ENCODE assay signal across 15 cellular contexts in genomic region chr1:92944901-92945747, GRCh38. TPM values are rescaled to one million over a fixed set of nuclear protein-coding genes. Genes with fewer than 3 reads are reported as not detected.
DNase-seq lines count a peak whose midpoint lies in the region; ATAC-seq and TF ChIP-seq lines count a peak whose summit lies in the region.
"Had no signal": no experiment of that assay in that cellular context is flagged by ENCODE, and none has a peak within 500 bp of the region (broad histone marks: within the 10 kb centered on the region; RNA-seq: fewer than 3 reads in every experiment).

No MANE protein-coding gene starts in this region.

- H3K4me1 ChIP-seq in sigmoid colon: peaks cover 0 to 63% (median 46%) of the 10 kb centered on the region in 4 donors

- H3K4me3 ChIP-seq in sigmoid colon: no peak overlapping the region
- H3K4me3 ChIP-seq: lung, vagina had no signal

- peak overlapping the region; percentile 50 to 63 (median 56) for H3K27ac ChIP-seq in sigmoid colon
- H3K27ac ChIP-seq: vagina had no signal

- no peaks in the 10 kb centered on the region for H3K36me3 ChIP-seq in sigmoid colon
- H3K36me3 ChIP-seq: vagina had no signal

- ATAC-seq in GM18505 (IDR thresholded peaks at IDR 0.05; ENCODE audit: unreplicated experiment) (peak; percentile 63), HG03108 (IDR thresholded peaks at IDR 0.05; ENCODE audit: unreplicated experiment) (peak; percentile 40)
- no peak for ATAC-seq in activated T-helper 17 cell treated with anti-CD3 and anti-CD28 coated beads, Interleukin-2, amount 50 U/mL, for 72 hours (replicated peaks)

- intact Hi-C loops in dendritic cell treated with granulocyte-macrophage colony-stimulating factor and Interleukin-4, amounts not matched to agents 40 ng/mL and 50 ng/mL, for 4 days (cut with micrococcal nuclease): no loop called here
- intact Hi-C loops in sigmoid colon (cut with DNase I): no loop called here

- H3K27me3 ChIP-seq in sigmoid colon: no peaks in the 10 kb centered on the region
- H3K27me3 ChIP-seq: vagina had no signal

- no peak for TF ChIP-seq CTCF in sigmoid colon (IDR thresholded peaks at IDR 0.05)

- no peak for TF ChIP-seq POLR2A in GM18505 (IDR thresholded peaks at IDR 0.05; ENCODE audit: borderline replicate concordance, extremely low read depth, insufficient read depth, insufficient read length)
- no peak for TF ChIP-seq POLR2A in sigmoid colon (IDR thresholded peaks at IDR 0.05)

- H3K9me3 ChIP-seq in sigmoid colon: no peaks in the 10 kb centered on the region
- H3K9me3 ChIP-seq: vagina had no signal

- 84 to 90% methylated on average over 3 of the region's 3 CpGs for WGBS in sigmoid colon, 2 donors

- no peaks in the 10 kb centered on the region for H3K36me3 Mint-ChIP-seq in dendritic cell treated with granulocyte-macrophage colony-stimulating factor and Interleukin-4, amounts not matched to agents 40 ng/mL and 50 ng/mL, for 4 days (ENCODE audit: low read depth)
- no peaks in the 10 kb centered on the region for H3K36me3 Mint-ChIP-seq in activated T-helper 17 cell treated with anti-CD3 and anti-CD28 coated beads, Interleukin-2, amount 50 U/mL, for 72 hours (ENCODE audit: low read depth)

- peaks cover 44% of the 10 kb centered on the region for H3K4me1 Mint-ChIP-seq in dendritic cell treated with granulocyte-macrophage colony-stimulating factor and Interleukin-4, amounts not matched to agents 40 ng/mL and 50 ng/mL, for 4 days (ENCODE audit: low read depth)
- peaks cover 42% of the 10 kb centered on the region for H3K4me1 Mint-ChIP-seq in activated T-helper 17 cell treated with anti-CD3 and anti-CD28 coated beads, Interleukin-2, amount 50 U/mL, for 72 hours

- no peak overlapping the region for H3K4me3 Mint-ChIP-seq in dendritic cell treated with granulocyte-macrophage colony-stimulating factor and Interleukin-4, amounts not matched to agents 40 ng/mL and 50 ng/mL, for 4 days
- no peak overlapping the region for H3K4me3 Mint-ChIP-seq in activated T-helper 17 cell treated with anti-CD3 and anti-CD28 coated beads, Interleukin-2, amount 50 U/mL, for 72 hours

- H3K9me3 Mint-ChIP-seq in dendritic cell treated with granulocyte-macrophage colony-stimulating factor and Interleukin-4, amounts not matched to agents 40 ng/mL and 50 ng/mL, for 4 days: no peaks in the 10 kb centered on the region
- no peaks in the 10 kb centered on the region for H3K9me3 Mint-ChIP-seq in activated T-helper 17 cell treated with anti-CD3 and anti-CD28 coated beads, Interleukin-2, amount 50 U/mL, for 72 hours

- H3K27me3 Mint-ChIP-seq in dendritic cell treated with granulocyte-macrophage colony-stimulating factor and Interleukin-4, amounts not matched to agents 40 ng/mL and 50 ng/mL, for 4 days: no peaks in the 10 kb centered on the region
- no peaks in the 10 kb centered on the region for H3K27me3 Mint-ChIP-seq in activated T-helper 17 cell treated with anti-CD3 and anti-CD28 coated beads, Interleukin-2, amount 50 U/mL, for 72 hours

- TF ChIP-seq EP300 in sigmoid colon (IDR thresholded peaks at IDR 0.05): no peak

- DNase-seq in sigmoid colon: no peak
- no peak for DNase-seq in NCI-H1048 (lab: John Stamatoyannopoulos, UW)
- DNase-seq in NCI-H748 treated with DMSO at 0.1 percent for 48 hours (lab: John Stamatoyannopoulos, UW): no peak
- DNase-seq in GDM1 (lab: John Stamatoyannopoulos, UW): no peak
- DNase-seq: activated CD4-positive, CD25-positive, alpha-beta regulatory T cell treated with anti-CD3 and anti-CD28 coated beads, Interleukin-2, amount 50 U/mL, for 72 hours; activated effector memory CD4-positive, alpha-beta T cell treated with anti-CD3 and anti-CD28 coated beads, Interleukin-2, amount 50 U/mL, for 16 hours; Calu3; NCI-H345; SIG-M5 had no signal

- peak overlapping the region; percentile 81 for H3K27ac Mint-ChIP-seq in dendritic cell treated with granulocyte-macrophage colony-stimulating factor and Interleukin-4, amounts not matched to agents 40 ng/mL and 50 ng/mL, for 4 days
- H3K27ac Mint-ChIP-seq in activated T-helper 17 cell treated with anti-CD3 and anti-CD28 coated beads, Interleukin-2, amount 50 U/mL, for 72 hours: no peak overlapping the region

RNA-seq across cellular contexts. Expression of gene DIPK1A, which starts 16.1 kb away (rescaled TPM):
- total RNA-seq in sigmoid colon: 10 to 100 TPM; 19.1 to 35.5 (median 26.7) TPM
- polyA plus RNA-seq in sigmoid colon: 1 to 10 TPM; 1.8 to 7.3 (median 2.5) TPM
- 1 to 10 TPM; 6.5 to 8.6 TPM for total RNA-seq in activated T-helper 17 cell treated with anti-CD3 and anti-CD28 coated beads, Interleukin-2, amount 50 U/mL, for 72 hours
